ENCODE assay signal across 9 cellular contexts in genomic region chr13:73765651-73766384, GRCh38.
DNase-seq lines count a peak whose midpoint lies in the region; ATAC-seq and TF ChIP-seq lines count a peak whose summit lies in the region.
"Had no signal": no experiment of that assay in that cellular context is flagged by ENCODE, and none has a peak within 500 bp of the region (broad histone marks: within the 10 kb centered on the region; RNA-seq: fewer than 3 reads in every experiment).

No MANE protein-coding gene starts in this region.

- peak overlapping the region in 1 of 2 donors; percentile 65 for H3K27ac ChIP-seq in ovary

- H3K9me3 ChIP-seq in ovary = no peaks in the 10 kb centered on the region

- peaks cover 67% of the 10 kb centered on the region for H3K4me1 Mint-ChIP-seq in activated naive CD4-positive, alpha-beta T cell treated with anti-CD3 and anti-CD28 coated beads, Interleukin-2, amount 10 ng/mL, durations not matched to agents 7 days and 5 days

- H3K36me3 Mint-ChIP-seq in activated naive CD4-positive, alpha-beta T cell treated with anti-CD3 and anti-CD28 coated beads, Interleukin-2, amount 10 ng/mL, durations not matched to agents 7 days and 5 days = peaks cover 49% of the 10 kb centered on the region

- peaks cover 10% of the 10 kb centered on the region for H3K4me1 ChIP-seq in ovary (ENCODE audit: insufficient read depth)

- no peak for TF ChIP-seq CTCF in ovary (IDR thresholded peaks at IDR 0.05)

- no peaks in the 10 kb centered on the region for H3K27me3 Mint-ChIP-seq in activated naive CD4-positive, alpha-beta T cell treated with anti-CD3 and anti-CD28 coated beads, Interleukin-2, amount 10 ng/mL, durations not matched to agents 7 days and 5 days
- H3K27me3 Mint-ChIP-seq: dendritic cell treated with granulocyte-macrophage colony-stimulating factor and Interleukin-4, amounts not matched to agents 40 ng/mL and 50 ng/mL, for 4 days had no signal

- no peaks in the 10 kb centered on the region for H3K36me3 ChIP-seq in ovary

- intact Hi-C loops in Right ventricle myocardium superior (cut with DNase I) = no loop called here
- intact Hi-C loops in ovary (cut with DNase I) = no loop called here

- CTCF ChIA-PET in activated naive CD4-positive, alpha-beta T cell treated with anti-CD3 and anti-CD28 coated beads, Interleukin-2, amount 10 ng/mL, durations not matched to agents 7 days and 5 days (lab: Charles Lee) = interaction anchor here (0.5 to 1.3 kb wide), 3 partner anchors 10 to 521 kb away, joined by 3 to 8 read pairs (median 6); no protein-coding TSS in a partner anchor

- H3K27me3 ChIP-seq in ovary = no peaks in the 10 kb centered on the region

- peaks cover under 1% of the 10 kb centered on the region for H3K9me3 Mint-ChIP-seq in activated naive CD4-positive, alpha-beta T cell treated with anti-CD3 and anti-CD28 coated beads, Interleukin-2, amount 10 ng/mL, durations not matched to agents 7 days and 5 days
- H3K9me3 Mint-ChIP-seq: dendritic cell treated with granulocyte-macrophage colony-stimulating factor and Interleukin-4, amounts not matched to agents 40 ng/mL and 50 ng/mL, for 4 days had no signal

- no peak for TF ChIP-seq EP300 in ovary (IDR thresholded peaks at IDR 0.05)

- H3K4me3 Mint-ChIP-seq in activated naive CD4-positive, alpha-beta T cell treated with anti-CD3 and anti-CD28 coated beads, Interleukin-2, amount 10 ng/mL, durations not matched to agents 7 days and 5 days = peak overlapping the region; percentile 69
- H3K4me3 Mint-ChIP-seq: dendritic cell treated with granulocyte-macrophage colony-stimulating factor and Interleukin-4, amounts not matched to agents 40 ng/mL and 50 ng/mL, for 4 days had no signal

- DNase-seq in SHP77 (lab: John Stamatoyannopoulos, UW) (peak; percentile 85 to 89), Right ventricle myocardium superior (peak; percentile 90), ovary (peak; percentile 87 to 94 (median 92)), superior temporal gyrus (ENCODE audit: extremely low spot score) (peak; percentile 73), NCI-H1930 (lab: John Stamatoyannopoulos, UW) (no peak)
- peak; percentile 87 for DNase-seq in activated naive CD4-positive, alpha-beta T cell treated with anti-CD3 and anti-CD28 coated beads, Interleukin-2, amount 10 ng/mL, durations not matched to agents 7 days and 5 days

- H3K27ac Mint-ChIP-seq in activated naive CD4-positive, alpha-beta T cell treated with anti-CD3 and anti-CD28 coated beads, Interleukin-2, amount 10 ng/mL, durations not matched to agents 7 days and 5 days = peak overlapping the region; percentile 97
- H3K27ac Mint-ChIP-seq: dendritic cell treated with granulocyte-macrophage colony-stimulating factor and Interleukin-4, amounts not matched to agents 40 ng/mL and 50 ng/mL, for 4 days had no signal

- no peak overlapping the region for H3K4me3 ChIP-seq in ovary

- TF ChIP-seq POLR2A in ovary (IDR thresholded peaks at IDR 0.05) = no peak

- ATAC-seq in GM19023 (IDR thresholded peaks at IDR 0.05; ENCODE audit: unreplicated experiment) = peak; percentile 73
- peak; percentile 67 for ATAC-seq in HG03457 (IDR thresholded peaks at IDR 0.05; ENCODE audit: unreplicated experiment)
- peak; percentile 80 for ATAC-seq in Right ventricle myocardium superior (ENCODE audit: poor library complexity)

- 2 to 3% (median 2%) methylated on average over 12 of the region's 12 CpGs for WGBS in ovary, 3 donors

Comparison
In these comparisons a context has a peak if more than half of its experiments do, and no peak if none do; other contexts are left out.
1. DNase-seq: peak in SHP77 (2 of 2), activated naive CD4-positive, alpha-beta T cell treated with anti-CD3 and anti-CD28 coated beads, Interleukin-2, amount 10 ng/mL, durations not matched to agents 7 days and 5 days (single experiment), Right ventricle myocardium superior (single experiment), ovary (5 of 5) and superior temporal gyrus (single experiment); none in NCI-H1930 (0 of 2).
2. Peak in every context shown above with its lines, with median percentiles within 50 percentile points of each other: ATAC-seq.